In genomic region chr18:35497334-35498197, GRCh38 we compare ENCODE assay signal across 8 cellular contexts. TPM values are rescaled to one million over a fixed set of nuclear protein-coding genes. Genes with fewer than 3 reads are reported as not detected.
A peak's percentile ranks its signal among the peaks of the same experiment; 100 is the strongest.
DNase-seq lines count a peak whose midpoint lies in the region; ATAC-seq and TF ChIP-seq lines count a peak whose summit lies in the region.

INO80C (minus strand) TSS chr18:35497960; CDS start chr18:35497874, 86 bp downstream.

- H3K27ac ChIP-seq in ascending aorta (peak within 1 kb of the TSS; percentile 90 to 92), right cardiac atrium (ENCODE audit: low read length) (peak within 1 kb of the TSS; percentile 99), vagina (peak within 1 kb of the TSS; percentile 91)

- peak; percentile 85 for ATAC-seq in GM18508 (IDR thresholded peaks at IDR 0.05; ENCODE audit: insufficient read depth, unreplicated experiment)
- ATAC-seq in HG02981 (IDR thresholded peaks at IDR 0.05; ENCODE audit: unreplicated experiment), result peak; percentile 91
- ATAC-seq in right cardiac atrium, result peak; percentile 99

- peak within 1 kb of the TSS; percentile 96 for H3K4me3 Mint-ChIP-seq in T-helper 2 cell treated with Interferon-gamma antibody and Interleukin-4, amounts not matched to agents 5 μg/mL and 100 μg/mL, for 36 hours

- no peaks in the 10 kb centered on the region for H3K36me3 ChIP-seq in ascending aorta
- no peaks in the 10 kb centered on the region for H3K36me3 ChIP-seq in vagina

- no peaks in the 10 kb centered on the region for H3K9me3 Mint-ChIP-seq in T-helper 2 cell treated with Interferon-gamma antibody and Interleukin-4, amounts not matched to agents 5 μg/mL and 100 μg/mL, for 36 hours

- TF ChIP-seq CTCF in ascending aorta (IDR thresholded peaks at IDR 0.05), result no peak
- peak in 1 of 3 experiments; percentile 46 for TF ChIP-seq CTCF in vagina (IDR thresholded peaks at IDR 0.05)

- H3K9me3 ChIP-seq in ascending aorta (no peaks in the 10 kb centered on the region), right cardiac atrium (ENCODE audit: control insufficient read depth, low read length) (no peaks in the 10 kb centered on the region), vagina (no peaks in the 10 kb centered on the region)

- no peaks in the 10 kb centered on the region for H3K27me3 Mint-ChIP-seq in T-helper 2 cell treated with Interferon-gamma antibody and Interleukin-4, amounts not matched to agents 5 μg/mL and 100 μg/mL, for 36 hours (ENCODE audit: low read depth)

- DNase-seq in NCI-H2029 (lab: John Stamatoyannopoulos, UW) (peak; percentile 91), ascending aorta (ENCODE audit: low spot score in 2 of 2) (peak; percentile 41 to 94), right cardiac atrium (peak; percentile 94 to 97 (median 97)), putamen (ENCODE audit: low spot score) (peak; percentile 93), vagina (ENCODE audit: extremely low spot score in 2 of 2) (peak in 1 of 2 donors; percentile 94)
- peak; percentile 95 for DNase-seq in T-helper 2 cell treated with Interferon-gamma antibody and Interleukin-4, amounts not matched to agents 5 μg/mL and 100 μg/mL, for 36 hours (ENCODE audit: low spot score)

- H3K4me3 ChIP-seq in ascending aorta (peak within 1 kb of the TSS; percentile 68 to 74), right cardiac atrium (ENCODE audit: low read length) (peak within 1 kb of the TSS; percentile 65), vagina (peak within 1 kb of the TSS; percentile 63 to 69)

- H3K4me1 Mint-ChIP-seq in T-helper 2 cell treated with Interferon-gamma antibody and Interleukin-4, amounts not matched to agents 5 μg/mL and 100 μg/mL, for 36 hours (ENCODE audit: low read depth), result peaks cover 25% of the 10 kb centered on the region

- TF ChIP-seq POLR2A in vagina (IDR thresholded peaks at IDR 0.05), result peak in 1 of 2 donors; percentile 55

- H3K27ac Mint-ChIP-seq in T-helper 2 cell treated with Interferon-gamma antibody and Interleukin-4, amounts not matched to agents 5 μg/mL and 100 μg/mL, for 36 hours, result peak within 1 kb of the TSS; percentile 99

- intact Hi-C loops in ascending aorta (cut with DNase I), result loop anchor here (1.0 to 5.0 kb wide), 6 partner anchors 40 to 475 kb away; partner anchors contain the start of genes GALNT1, RMP24, ZNF397 and ZSCAN30
- intact Hi-C loops in right cardiac atrium (cut with DNase I), result loop anchor here in 1 of 4 donors (10.0 kb wide), 1 partner anchor 77 kb away; no protein-coding TSS in a partner anchor
- intact Hi-C loops in vagina (cut with DNase I), result no loop called here

- H3K27me3 ChIP-seq in ascending aorta (no peaks in the 10 kb centered on the region), right cardiac atrium (ENCODE audit: control insufficient read depth, insufficient read depth) (no peaks in the 10 kb centered on the region), vagina (no peaks in the 10 kb centered on the region)

- H3K4me1 ChIP-seq in ascending aorta (peaks cover 0 to 14% of the 10 kb centered on the region in 2 donors), right cardiac atrium (ENCODE audit: control insufficient read depth, insufficient read depth, low read length) (peaks cover 4% of the 10 kb centered on the region), vagina (peaks cover 19% of the 10 kb centered on the region)

- WGBS in right cardiac atrium, result under 1% methylated on average over 63 of the region's 63 CpGs

- H3K36me3 Mint-ChIP-seq in T-helper 2 cell treated with Interferon-gamma antibody and Interleukin-4, amounts not matched to agents 5 μg/mL and 100 μg/mL, for 36 hours (ENCODE audit: low read depth), result peaks cover 4% of the 10 kb centered on the region

RNA-seq across cellular contexts. Expression of gene INO80C, which starts in this region (rescaled TPM):
- total RNA-seq in ascending aorta (11.2 TPM), right cardiac atrium (10 to 100 TPM; 25.4 to 27.2 (median 26.0) TPM), vagina (21.1 TPM)
- polyA plus RNA-seq in right cardiac atrium, result 36.1 TPM
